In the genomic region with DNA sequence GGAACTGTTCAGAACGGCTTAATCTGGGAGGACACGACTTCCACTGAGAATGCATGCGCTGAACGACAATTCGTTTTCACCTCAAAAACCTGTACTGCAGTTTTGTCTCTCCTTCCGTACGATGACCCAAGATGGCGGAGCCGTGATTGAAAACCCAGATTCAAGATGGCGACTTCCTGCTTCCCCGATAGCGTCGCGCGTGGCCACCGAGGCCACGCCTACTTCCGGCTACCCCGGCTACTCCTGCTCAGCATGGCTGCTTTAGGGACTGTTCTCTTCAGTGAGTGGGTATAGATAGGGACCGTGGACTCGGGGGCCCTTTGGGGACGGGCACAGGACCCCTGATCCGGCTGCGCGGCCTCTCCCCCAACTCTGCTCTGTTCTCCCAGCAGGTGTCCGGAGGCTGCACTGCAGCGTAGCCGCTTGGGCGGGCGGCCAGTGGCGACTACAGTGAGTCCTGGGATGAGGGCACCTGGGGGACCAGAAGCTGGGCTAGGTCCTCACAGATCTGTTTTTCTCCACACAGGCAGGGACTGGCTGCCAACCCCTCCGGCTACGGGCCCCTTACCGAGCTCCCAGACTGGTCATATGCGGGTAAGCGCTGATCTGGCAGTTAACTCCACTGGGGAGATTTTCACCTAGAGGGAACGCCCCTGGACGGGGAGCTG, we compare ENCODE assay signal across 8 cellular contexts. TPM values are rescaled to one million over a fixed set of nuclear protein-coding genes. Genes with fewer than 3 reads are reported as not detected.
DNase-seq lines count a peak whose midpoint lies in the region; ATAC-seq and TF ChIP-seq lines count a peak whose summit lies in the region.

A gene (plus strand): TSS at position 227 of the 668 bp plus-strand sequence. CDS start 26 bp downstream, at position 253.

- H3K4me3 ChIP-seq in AG10803 (ENCODE audit: low read length): peak within 1 kb of the TSS; percentile 93

- ATAC-seq in GM19025 (IDR thresholded peaks at IDR 0.05; ENCODE audit: low read depth, unreplicated experiment): peak; percentile 82
- ATAC-seq in HG03342 (IDR thresholded peaks at IDR 0.05; ENCODE audit: unreplicated experiment): peak; percentile 87

- DNase-seq in AG10803 (ENCODE audit: low read depth) (peak; percentile 85), NCI-H446 treated with DMSO at 0.1 percent for 48 hours (lab: John Stamatoyannopoulos, UW) (peak; percentile 89), cerebellum (ENCODE audit: low spot score) (peak; percentile 93), kidney tubule cell (ENCODE audit: low spot score) (peak; percentile 91)
- DNase-seq in activated CD4-positive, alpha-beta T cell treated with anti-CD3 and anti-CD28 coated beads for 1 hour: peak; percentile 86
- peak; percentile 71 to 83 (median 78) for DNase-seq in stimulated activated CD4-positive, alpha-beta T cell treated with anti-CD3 and anti-CD28 coated beads, Interleukin-1b, Interleukin-23, amount 100 ng/mL, for 24 hours (ENCODE audit: low read depth in 4 of 4, low spot score in 1 of 4)

- no peak for TF ChIP-seq CTCF in AG10803 (conservative IDR thresholded peaks at IDR 0.05; ENCODE audit: low read length)

RNA-seq across cellular contexts. Expression of the gene that starts here (rescaled TPM):
- 25.8 TPM for total RNA-seq in cerebellum

Comparison
In these comparisons a context has a peak if more than half of its experiments do, and no peak if none do; other contexts are left out.
1. Peak in every context shown above with its lines: DNase-seq, ATAC-seq and H3K4me3 ChIP-seq.